Comparison of ENCODE assay signal across 19 cellular contexts in the genomic region with DNA sequence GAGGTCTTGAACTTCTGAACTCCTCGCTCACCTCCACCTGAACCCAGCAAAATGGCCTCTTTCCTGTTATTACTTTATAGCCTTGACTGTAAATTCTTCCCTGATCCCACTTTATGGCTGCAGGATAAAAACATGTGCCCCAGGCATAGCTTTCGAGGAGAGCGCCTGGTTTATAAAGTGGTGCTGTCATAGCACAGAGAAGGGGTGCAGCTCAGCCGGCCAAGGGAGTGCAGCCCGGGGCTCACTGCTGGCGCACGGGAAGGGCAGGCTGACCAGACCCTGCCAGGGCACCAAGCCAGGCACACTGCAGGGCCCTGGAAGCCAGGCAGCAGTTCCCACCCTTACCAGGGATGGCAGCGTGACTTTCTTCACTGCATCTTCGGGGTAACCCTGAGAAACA. TPM values are rescaled to one million over a fixed set of nuclear protein-coding genes. Genes with fewer than 3 reads are reported as not detected.
DNase-seq lines count a peak whose midpoint lies in the region; ATAC-seq and TF ChIP-seq lines count a peak whose summit lies in the region.
"Had no signal": no experiment of that assay in that cellular context is flagged by ENCODE, and none has a peak within 500 bp of the region (broad histone marks: within the 10 kb centered on the region; RNA-seq: fewer than 3 reads in every experiment).

No MANE protein-coding gene starts in this region.

- intact Hi-C loops in colonic mucosa (cut with DNase I), result no loop called here

- H3K79me2 ChIP-seq in H9 (ENCODE audit: insufficient read depth, low read length) (no peaks in the 10 kb centered on the region), neural progenitor cell (ENCODE audit: low read depth) (no peaks in the 10 kb centered on the region)

- H2AFZ ChIP-seq in H9 (ENCODE audit: low read length), result no peak overlapping the region
- no peak overlapping the region for H2AFZ ChIP-seq in neural progenitor cell (replicated peaks)

- POLR2A ChIA-PET in HEK293T (lab: Yijun Ruan, JAX), result no interaction called here

- H3K23me2 ChIP-seq in H9 (ENCODE audit: insufficient read length, low read depth, low read length, poor library complexity, severe bottlenecking), result no peaks in the 10 kb centered on the region

- H4K8ac ChIP-seq in H9 (replicated peaks; ENCODE audit: insufficient read length, low read depth, low read length), result no peak overlapping the region

- no peak overlapping the region for H3K18ac ChIP-seq in H9 (ENCODE audit: insufficient read length, low read depth, low read length)

- no peak overlapping the region for H3T11ph ChIP-seq in H9 (ENCODE audit: low read length)

- no peaks in the 10 kb centered on the region for H3F3A ChIP-seq in neural progenitor cell (ENCODE audit: low read depth)

- H3K36me3 Mint-ChIP-seq in H9 (ENCODE audit: insufficient read depth in 1 of 3, low read depth in 3 of 3) (no peaks in the 10 kb centered on the region), neural progenitor cell (no peaks in the 10 kb centered on the region)
- H3K36me3 Mint-ChIP-seq: CD4-positive, CD25-positive, alpha-beta regulatory T cell had no signal

- no peak overlapping the region for H3K9ac ChIP-seq in H9 (ENCODE audit: extremely low read depth, insufficient read length, low read length)
- peak overlapping the region in 1 of 2 donors; percentile 65 for H3K9ac ChIP-seq in colonic mucosa (ENCODE audit: low read depth in 2 of 2, low read length in 2 of 2)
- no peak overlapping the region for H3K9ac ChIP-seq in neural progenitor cell

- H4K5ac ChIP-seq in H9 (ENCODE audit: insufficient read length, low read depth, low read length), result no peak overlapping the region

- H3K4ac ChIP-seq in H9 (ENCODE audit: low read depth, low read length), result no peak overlapping the region

- H3K27ac Mint-ChIP-seq in H9 (no peak overlapping the region), neural progenitor cell (no peak overlapping the region)
- H3K27ac Mint-ChIP-seq: CD4-positive, CD25-positive, alpha-beta regulatory T cell; HFFc6 had no signal

- no CpG with 5 or more reads among the region's 9 CpGs for WGBS in H9 (ENCODE audit: extremely low coverage, insufficient read length, low lambda C conversion rate)

- H2BK12ac ChIP-seq in H9 (ENCODE audit: insufficient read length, low read depth, low read length), result no peak overlapping the region

- peak; percentile 40 for TF ChIP-seq CTCF in H9 (conservative IDR thresholded peaks at IDR 0.05)
- TF ChIP-seq CTCF in colonic mucosa (IDR thresholded peaks at IDR 0.05), result no peak
- peak; percentile 4 for TF ChIP-seq CTCF in neural progenitor cell (IDR thresholded peaks at IDR 0.05)
- no peak for TF ChIP-seq CTCF in right atrium auricular region (IDR thresholded peaks at IDR 0.05)

- DNase-seq in ELF-1 (ENCODE audit: low read depth, low spot score) (peak; percentile 12), H9 (no peak), colonic mucosa (peak; percentile 59), neural progenitor cell (ENCODE audit: low spot score) (no peak), right atrium auricular region (ENCODE audit: low spot score) (no peak), HEK293T (ENCODE audit: extremely low spot score) (no peak)
- DNase-seq in stimulated activated CD4-positive, alpha-beta T cell treated with anti-CD3 and anti-CD28 coated beads, Interleukin-4, amount 100 ng/mL, for 24 hours, result no peak
- DNase-seq: CD4-positive, CD25-positive, alpha-beta regulatory T cell; DMS79; GDM1; HFFc6; KBM-7; NCI-H1105; NCI-H187 treated with DMSO at 0.1 percent for 48 hours; NCI-H2171; NCI-H446 treated with DMSO at 0.1 percent for 48 hours; NCI-H748 treated with DMSO at 0.1 percent for 48 hours; SHP77 had no signal

- no peak overlapping the region for H3K56ac ChIP-seq in H9 (ENCODE audit: insufficient read length, low read depth, low read length)

- no peak overlapping the region for H3K23ac ChIP-seq in H9 (ENCODE audit: insufficient read length, low read depth, low read length)

- H3K4me3 Mint-ChIP-seq in H9 (no peak overlapping the region), neural progenitor cell (no peak overlapping the region)
- H3K4me3 Mint-ChIP-seq: CD4-positive, CD25-positive, alpha-beta regulatory T cell; HFFc6 had no signal

- H3K36me3 ChIP-seq in colonic mucosa, result no peaks in the 10 kb centered on the region
- H3K36me3 ChIP-seq in neural progenitor cell, result no peaks in the 10 kb centered on the region
- H3K36me3 ChIP-seq in right atrium auricular region, result no peaks in the 10 kb centered on the region

- no peak overlapping the region for H3K4me3 ChIP-seq in colonic mucosa
- H3K4me3 ChIP-seq in neural progenitor cell, result no peak overlapping the region
- no peak overlapping the region for H3K4me3 ChIP-seq in right atrium auricular region

- no peaks in the 10 kb centered on the region for H4K20me1 ChIP-seq in H9 (ENCODE audit: control insufficient read depth, insufficient read depth, insufficient read length)
- no peaks in the 10 kb centered on the region for H4K20me1 ChIP-seq in neural progenitor cell (ENCODE audit: low read depth)

- no peaks in the 10 kb centered on the region for H3K79me1 ChIP-seq in H9 (ENCODE audit: insufficient read depth, low read depth, low read length, poor library complexity, severe bottlenecking)

- H3K27me3 ChIP-seq in H9 (ENCODE audit: insufficient read depth, low read length) (no peaks in the 10 kb centered on the region), colonic mucosa (no peaks in the 10 kb centered on the region), neural progenitor cell (no peaks in the 10 kb centered on the region), right atrium auricular region (no peaks in the 10 kb centered on the region)

- H3K4me1 ChIP-seq in H9 (ENCODE audit: insufficient read depth, low read length) (no peaks in the 10 kb centered on the region), colonic mucosa (no peaks in the 10 kb centered on the region), neural progenitor cell (no peaks in the 10 kb centered on the region), right atrium auricular region (no peaks in the 10 kb centered on the region)

- no peak overlapping the region for H2BK20ac ChIP-seq in H9 (ENCODE audit: low read depth, low read length, poor library complexity, severe bottlenecking)

- CTCF ChIA-PET in HEK293T (lab: Yijun Ruan, JAX), result interaction anchor here (1.0 kb wide), 1 partner anchor 34 kb away, joined by 4 read pairs; no protein-coding TSS in a partner anchor

- no peak overlapping the region for H4K91ac ChIP-seq in H9 (ENCODE audit: insufficient read length, low read depth, low read length)

- no peak overlapping the region for H3K4me2 ChIP-seq in H9 (ENCODE audit: insufficient read depth, insufficient read length, low read length)
- H3K4me2 ChIP-seq in neural progenitor cell, result no peak overlapping the region

- H3K27ac ChIP-seq in H9 (ENCODE audit: insufficient read length, low read depth, low read length) (no peak overlapping the region), colonic mucosa (peak overlapping the region; percentile 16), neural progenitor cell (no peak overlapping the region), right atrium auricular region (no peak overlapping the region)

- no peak for ATAC-seq in GM19395 (IDR thresholded peaks at IDR 0.05; ENCODE audit: unreplicated experiment)

- H3K9me3 Mint-ChIP-seq in H9 (no peaks in the 10 kb centered on the region), neural progenitor cell (no peaks in the 10 kb centered on the region)
- H3K9me3 Mint-ChIP-seq: CD4-positive, CD25-positive, alpha-beta regulatory T cell had no signal

- H2AK5ac ChIP-seq in H9 (ENCODE audit: insufficient read length, low read length), result no peak overlapping the region

- H3K4me1 Mint-ChIP-seq in H9, result peaks cover 4% of the 10 kb centered on the region in 2 experiments; a peak in 2 of 4 replicates
- peaks cover 8% of the 10 kb centered on the region for H3K4me1 Mint-ChIP-seq in neural progenitor cell
- H3K4me1 Mint-ChIP-seq: CD4-positive, CD25-positive, alpha-beta regulatory T cell had no signal

- no peak overlapping the region for H2BK5ac ChIP-seq in H9 (ENCODE audit: insufficient read length, low read length)

- H3K27me3 Mint-ChIP-seq in H9 (ENCODE audit: low read depth) (peaks cover 21% of the 10 kb centered on the region), neural progenitor cell (ENCODE audit: insufficient read depth, low read depth) (peaks cover 8% of the 10 kb centered on the region)

- no peak overlapping the region for H2BK15ac ChIP-seq in H9 (ENCODE audit: low read depth, low read length)

- H3K9me3 ChIP-seq in H9 (ENCODE audit: control insufficient read depth, low read depth, low read length) (no peaks in the 10 kb centered on the region), colonic mucosa (no peaks in the 10 kb centered on the region), neural progenitor cell (ENCODE audit: low read depth) (no peaks in the 10 kb centered on the region), right atrium auricular region (no peaks in the 10 kb centered on the region)

- H2BK120ac ChIP-seq in H9 (ENCODE audit: low read depth, low read length, poor library complexity, severe bottlenecking), result no peak overlapping the region

- H3K14ac ChIP-seq in H9 (ENCODE audit: insufficient read depth, low read length), result no peak overlapping the region

TF ChIP-seq in HEK293T, 16 proteins besides CTCF, POLR2A, EP300 and RAD21:
- TF ChIP-seq SP1 (IDR thresholded peaks at IDR 0.05) (no peak), SUZ12 (IDR thresholded peaks at IDR 0.05) (no peak), LEF1 (IDR thresholded peaks at IDR 0.05; ENCODE audit: borderline replicate concordance) (no peak), ARNT (IDR thresholded peaks at IDR 0.05) (no peak), NFRKB (IDR thresholded peaks at IDR 0.05) (no peak), FOXM1 (IDR thresholded peaks at IDR 0.05; ENCODE audit: borderline replicate concordance) (no peak), CTBP1 (IDR thresholded peaks at IDR 0.05; ENCODE audit: borderline replicate concordance) (no peak), HDGF (IDR thresholded peaks at IDR 0.05; ENCODE audit: borderline replicate concordance) (no peak), ELF4 (IDR thresholded peaks at IDR 0.05) (no peak)
- TF ChIP-seq, protein P1, sequence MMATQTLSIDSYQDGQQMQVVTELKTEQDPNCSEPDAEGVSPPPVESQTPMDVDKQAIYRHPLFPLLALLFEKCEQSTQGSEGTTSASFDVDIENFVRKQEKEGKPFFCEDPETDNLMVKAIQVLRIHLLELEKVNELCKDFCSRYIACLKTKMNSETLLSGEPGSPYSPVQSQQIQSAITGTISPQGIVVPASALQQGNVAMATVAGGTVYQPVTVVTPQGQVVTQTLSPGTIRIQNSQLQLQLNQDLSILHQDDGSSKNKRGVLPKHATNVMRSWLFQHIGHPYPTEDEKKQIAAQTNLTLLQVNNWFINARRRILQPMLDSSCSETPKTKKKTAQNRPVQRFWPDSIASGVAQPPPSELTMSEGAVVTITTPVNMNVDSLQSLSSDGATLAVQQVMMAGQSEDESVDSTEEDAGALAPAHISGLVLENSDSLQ (IDR thresholded peaks at IDR 0.05), result no peak

RNA-seq across cellular contexts. Expression of a gene that starts 50.9 kb away (rescaled TPM):
- total RNA-seq in H9 (2021), result not detected in 2 replicates
- 10 to 100 TPM; 36.4 to 53.1 TPM for total RNA-seq in colonic mucosa
- total RNA-seq in neural progenitor cell (ENCODE audit: low replicate concordance), result not detected in 2 replicates
- not detected for total RNA-seq in right atrium auricular region
- total RNA-seq: CD4-positive, CD25-positive, alpha-beta regulatory T cell; HFFc6 had no signal

Comparison
In these comparisons a context has a peak if more than half of its experiments do, and no peak if none do; other contexts are left out.
1. DNase-seq: peak in ELF-1 (single experiment) and colonic mucosa (single experiment); none in H9 (single experiment), neural progenitor cell (single experiment), right atrium auricular region (single experiment), HEK293T (single experiment) and stimulated activated CD4-positive, alpha-beta T cell treated with anti-CD3 and anti-CD28 coated beads, Interleukin-4, amount 100 ng/mL, for 24 hours (single experiment).
2. CTCF ChIP-seq: peak in H9 (single experiment) and neural progenitor cell (single experiment); none in colonic mucosa (single experiment) and right atrium auricular region (0 of 2).
3. RNA of a gene that starts 50.9 kb away (total RNA-seq): 36.4 to 53.1 TPM in colonic mucosa; not detected in H9, not detected in neural progenitor cell and not detected in right atrium auricular region; every median in the first group is over 10 times any median in the second.